Comparison of ENCODE assay signal across 19 cellular contexts in the genomic region with DNA sequence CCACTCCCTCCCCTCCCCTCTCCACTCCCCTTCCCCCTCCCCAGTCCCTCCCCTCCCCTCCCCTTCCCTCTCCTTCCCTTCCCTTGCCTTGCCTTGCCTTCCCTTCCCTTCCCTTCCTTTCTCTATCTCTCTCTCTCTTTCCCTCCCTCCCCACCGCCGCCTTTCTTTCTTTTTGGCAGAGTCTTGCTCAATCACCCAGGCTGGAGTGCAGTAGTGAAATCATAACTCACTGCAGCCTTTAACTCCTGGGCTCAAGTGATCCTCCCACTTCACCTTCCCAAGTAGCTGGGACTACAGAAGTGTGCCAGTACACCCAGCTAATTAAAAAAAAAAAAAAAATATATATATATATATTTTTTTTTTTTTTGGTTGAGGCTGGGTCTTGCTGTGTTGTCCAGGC. TPM values are rescaled to one million over a fixed set of nuclear protein-coding genes. Genes with fewer than 3 reads are reported as not detected.
"Had no signal": no experiment of that assay in that cellular context is flagged by ENCODE, and none has a peak within 500 bp of the region (broad histone marks: within the 10 kb centered on the region; RNA-seq: fewer than 3 reads in every experiment).

No MANE protein-coding gene starts in this region.

- H3K27ac ChIP-seq: ascending aorta, epithelial cell of prostate, tibial nerve, vagina had no signal

- H3K27me3 ChIP-seq: ascending aorta, breast epithelium, tibial nerve, vagina had no signal

- H3K27ac Mint-ChIP-seq: activated T-helper 1 cell treated with anti-CD3 and anti-CD28 coated beads, Interleukin-12 subunit alpha, Interleukin-12 subunit beta, Interleukin-2, Interleukin-4 antibody, amounts not matched to agents 30 ng/mL and 10 ng/mL and 1 ng/mL, durations not matched to agents 14 hours and 24 hours and 36 hours; nephron progenitor cell had no signal

- H3K4me3 ChIP-seq: ascending aorta, skin epidermis, tibial nerve, vagina had no signal

- H3K4me3 Mint-ChIP-seq: activated T-helper 1 cell treated with anti-CD3 and anti-CD28 coated beads, Interleukin-12 subunit alpha, Interleukin-12 subunit beta, Interleukin-2, Interleukin-4 antibody, amounts not matched to agents 30 ng/mL and 10 ng/mL and 1 ng/mL, durations not matched to agents 14 hours and 24 hours and 36 hours; mesothelial cell of epicardium; nephron progenitor cell had no signal

- DNase-seq: activated CD4-positive, alpha-beta T cell treated with anti-CD3 and anti-CD28 coated beads, Interleukin-2, amount 50 U/mL, for 1 hour; activated naive CD4-positive, alpha-beta T cell treated with Interleukin-2 at 50 U/mL for 16 hours; hippocampal formation; nephron progenitor cell; occipital lobe; stimulated activated CD4-positive, alpha-beta T cell treated with anti-CD3 and anti-CD28 coated beads, Interleukin-4, amount 100 ng/mL, for 24 hours; stimulated activated naive CD4-positive, alpha-beta T cell had no signal

- H3K9me3 Mint-ChIP-seq: activated T-helper 1 cell treated with anti-CD3 and anti-CD28 coated beads, Interleukin-12 subunit alpha, Interleukin-12 subunit beta, Interleukin-2, Interleukin-4 antibody, amounts not matched to agents 30 ng/mL and 10 ng/mL and 1 ng/mL, durations not matched to agents 14 hours and 24 hours and 36 hours; mesothelial cell of epicardium had no signal

- H3K9me3 ChIP-seq: ascending aorta, breast epithelium, tibial nerve, vagina had no signal

- H3K36me3 Mint-ChIP-seq: mesothelial cell of epicardium had no signal

- H3K4me1 ChIP-seq: breast epithelium had no signal

- H3K4me1 Mint-ChIP-seq: nephron progenitor cell had no signal

- ATAC-seq: activated CD4-positive, CD25-positive, alpha-beta regulatory T cell treated with anti-CD3 and anti-CD28 coated beads, Interleukin-2, amount 50 U/mL, for 24 hours had no signal

- H3K36me3 ChIP-seq: ascending aorta, breast epithelium, tibial nerve, vagina had no signal

RNA-seq across cellular contexts. Expression of gene IL31RA, which starts 45.5 kb away (rescaled TPM):
- total RNA-seq: activated CD8-positive, alpha-beta memory T cell treated with anti-CD3 and anti-CD28 coated beads for 36 hours; ascending aorta; breast epithelium; mesothelial cell of epicardium; posterior vena cava; subcutaneous adipose tissue; vagina had no signal
